In the genomic region with DNA sequence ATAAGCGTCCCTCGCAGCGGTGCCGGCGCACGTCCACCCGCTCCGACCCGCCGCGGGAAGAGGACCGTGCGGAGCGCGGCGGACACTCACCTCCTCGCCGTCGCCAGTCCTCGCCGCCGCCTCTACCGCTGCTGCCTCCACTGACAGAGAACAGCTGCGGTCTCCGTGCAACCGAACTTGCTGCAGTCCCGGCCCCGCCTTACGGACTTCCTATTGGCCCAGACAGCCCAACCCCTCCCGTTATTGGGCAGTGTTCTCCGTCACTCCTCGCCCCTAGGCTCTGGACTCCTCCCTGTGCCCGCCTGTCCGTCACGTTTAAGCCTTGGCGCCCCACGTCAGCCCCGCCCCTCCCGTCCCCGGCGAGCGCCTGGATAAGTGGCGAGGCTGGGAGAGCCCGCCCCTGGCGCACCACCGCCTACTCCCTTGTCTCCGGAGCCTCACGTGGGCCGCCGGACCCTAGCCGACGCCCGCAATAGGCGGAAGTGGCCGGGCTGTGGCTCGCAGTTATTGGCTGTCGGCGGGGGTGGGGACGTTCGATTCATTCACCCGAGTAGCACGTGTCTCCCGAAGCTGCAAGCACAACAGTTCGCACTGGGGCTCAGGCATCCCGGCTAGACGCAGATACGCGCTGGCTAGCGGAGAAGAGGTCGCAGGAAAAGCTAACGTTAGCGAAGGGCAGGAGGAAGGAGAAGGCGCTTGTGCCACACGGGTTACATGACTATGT, we compare ENCODE assay signal across 8 cellular contexts. TPM values are rescaled to one million over a fixed set of nuclear protein-coding genes. Genes with fewer than 3 reads are reported as not detected.
DNase-seq lines count a peak whose midpoint lies in the region; ATAC-seq and TF ChIP-seq lines count a peak whose summit lies in the region.

A gene with protein sequence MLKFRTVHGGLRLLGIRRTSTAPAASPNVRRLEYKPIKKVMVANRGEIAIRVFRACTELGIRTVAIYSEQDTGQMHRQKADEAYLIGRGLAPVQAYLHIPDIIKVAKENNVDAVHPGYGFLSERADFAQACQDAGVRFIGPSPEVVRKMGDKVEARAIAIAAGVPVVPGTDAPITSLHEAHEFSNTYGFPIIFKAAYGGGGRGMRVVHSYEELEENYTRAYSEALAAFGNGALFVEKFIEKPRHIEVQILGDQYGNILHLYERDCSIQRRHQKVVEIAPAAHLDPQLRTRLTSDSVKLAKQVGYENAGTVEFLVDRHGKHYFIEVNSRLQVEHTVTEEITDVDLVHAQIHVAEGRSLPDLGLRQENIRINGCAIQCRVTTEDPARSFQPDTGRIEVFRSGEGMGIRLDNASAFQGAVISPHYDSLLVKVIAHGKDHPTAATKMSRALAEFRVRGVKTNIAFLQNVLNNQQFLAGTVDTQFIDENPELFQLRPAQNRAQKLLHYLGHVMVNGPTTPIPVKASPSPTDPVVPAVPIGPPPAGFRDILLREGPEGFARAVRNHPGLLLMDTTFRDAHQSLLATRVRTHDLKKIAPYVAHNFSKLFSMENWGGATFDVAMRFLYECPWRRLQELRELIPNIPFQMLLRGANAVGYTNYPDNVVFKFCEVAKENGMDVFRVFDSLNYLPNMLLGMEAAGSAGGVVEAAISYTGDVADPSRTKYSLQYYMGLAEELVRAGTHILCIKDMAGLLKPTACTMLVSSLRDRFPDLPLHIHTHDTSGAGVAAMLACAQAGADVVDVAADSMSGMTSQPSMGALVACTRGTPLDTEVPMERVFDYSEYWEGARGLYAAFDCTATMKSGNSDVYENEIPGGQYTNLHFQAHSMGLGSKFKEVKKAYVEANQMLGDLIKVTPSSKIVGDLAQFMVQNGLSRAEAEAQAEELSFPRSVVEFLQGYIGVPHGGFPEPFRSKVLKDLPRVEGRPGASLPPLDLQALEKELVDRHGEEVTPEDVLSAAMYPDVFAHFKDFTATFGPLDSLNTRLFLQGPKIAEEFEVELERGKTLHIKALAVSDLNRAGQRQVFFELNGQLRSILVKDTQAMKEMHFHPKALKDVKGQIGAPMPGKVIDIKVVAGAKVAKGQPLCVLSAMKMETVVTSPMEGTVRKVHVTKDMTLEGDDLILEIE (minus strand): TSS at position 152 of the 724 bp plus-strand sequence. CDS start 86,224 bp downstream, outside the sequence.

- peaks cover 11% of the 10 kb centered on the region; the same call in 1 of the 2 replicates for H3K4me1 ChIP-seq in GM23338 (ENCODE audit: insufficient read depth)

- H3K27me3 ChIP-seq in GM23338 (ENCODE audit: insufficient read depth): no peaks in the 10 kb centered on the region

- peak within 1 kb of the TSS; percentile 85 for H3K27ac ChIP-seq in GM23338 (ENCODE audit: low read depth)

- ATAC-seq in GM23338: peak; percentile 92
- ATAC-seq in stimulated activated naive CD8-positive, alpha-beta T cell treated with anti-CD3 and anti-CD28 coated beads, Interleukin-15, Interleukin-2, amounts not matched to agents 100 U/mL and 50 U/mL, for 24 hours: peak; percentile 98

- H3K4me2 ChIP-seq in GM23338: peak within 1 kb of the TSS; percentile 83

- H3K36me3 Mint-ChIP-seq in GM23338 (ENCODE audit: low read depth) (peaks cover 3% of the 10 kb centered on the region; the same call in 1 of the 3 replicates), nephron (ENCODE audit: low read depth) (no peaks in the 10 kb centered on the region)

- H3K79me2 ChIP-seq in GM23338 (replicated peaks; ENCODE audit: insufficient read depth): 0 out of 2 replicates have a peak, but pooled peaks cover 7% of the 10 kb centered on the region

- peak within 1 kb of the TSS; percentile 98 for H2AFZ ChIP-seq in GM23338

- no peaks in the 10 kb centered on the region for H3K36me3 ChIP-seq in GM23338 (ENCODE audit: insufficient read depth)

- H3K27me3 Mint-ChIP-seq in GM23338 (ENCODE audit: insufficient read depth, low read depth, poor library complexity) (peaks cover 21% of the 10 kb centered on the region), nephron (ENCODE audit: low read depth) (peaks cover 3% of the 10 kb centered on the region)

- no peaks in the 10 kb centered on the region for H3K9me2 ChIP-seq in GM23338 (ENCODE audit: insufficient read depth)

- peak within 1 kb of the TSS; percentile 85 for H3K4me3 Mint-ChIP-seq in GM23338
- H3K4me3 Mint-ChIP-seq in nephron: peak within 1 kb of the TSS; percentile 91 to 94 (median 92)

- no peaks in the 10 kb centered on the region for H3K9me3 Mint-ChIP-seq in GM23338
- no peaks in the 10 kb centered on the region for H3K9me3 Mint-ChIP-seq in nephron

- peak within 1 kb of the TSS; percentile 75 for H3K4me3 ChIP-seq in GM23338
- H3K4me3 ChIP-seq in LNCaP clone FGC (ENCODE audit: low read depth, low read length): peak within 1 kb of the TSS; percentile 70
- peak within 1 kb of the TSS; percentile 79 for H3K4me3 ChIP-seq in fibroblast of the aortic adventitia (ENCODE audit: low read depth, low read length)

- H3K27ac Mint-ChIP-seq in GM23338 (peak within 1 kb of the TSS; percentile 94), nephron (peak within 1 kb of the TSS; percentile 59 to 93 (median 90))

- no peak for TF ChIP-seq CTCF in GM23338 (conservative IDR thresholded peaks at IDR 0.05; ENCODE audit: low read depth in 2 of 2)
- no peak for TF ChIP-seq CTCF in LNCaP clone FGC (IDR thresholded peaks at IDR 0.05; ENCODE audit: control insufficient read depth, extremely low read depth, insufficient read depth)
- no peak for TF ChIP-seq CTCF in fibroblast of the aortic adventitia (IDR thresholded peaks at IDR 0.05; ENCODE audit: insufficient read depth, low read length)
- TF ChIP-seq CTCF in nephron (IDR thresholded peaks at IDR 0.05; ENCODE audit: unreplicated experiment in 3 of 3): no peak

- peaks cover 14% of the 10 kb centered on the region for H3F3A ChIP-seq in GM23338 (replicated peaks; ENCODE audit: low read depth)

- H4K20me1 ChIP-seq in GM23338 (replicated peaks; ENCODE audit: insufficient read depth): no peaks in the 10 kb centered on the region

- H3K4me1 Mint-ChIP-seq in GM23338: peaks cover 32% of the 10 kb centered on the region
- peaks cover 43% of the 10 kb centered on the region for H3K4me1 Mint-ChIP-seq in nephron

- DNase-seq in DMS79 (lab: John Stamatoyannopoulos, UW): peak; percentile 99
- DNase-seq in GM23338 (ENCODE audit: low spot score): peak; percentile 99
- DNase-seq in LNCaP clone FGC (ENCODE audit: low read depth): peak; percentile 99
- DNase-seq in SIG-M5 (lab: John Stamatoyannopoulos, UW): peak; percentile 86
- DNase-seq in activated gamma-delta T cell treated with Interleukin-2 at 50 U/mL for 16 hours: peak; percentile 97
- peak; percentile 100 for DNase-seq in fibroblast of the aortic adventitia (ENCODE audit: low read depth)
- peak; percentile 97 for DNase-seq in stimulated activated naive CD8-positive, alpha-beta T cell treated with anti-CD3 and anti-CD28 coated beads, Interleukin-15, Interleukin-2, amounts not matched to agents 100 U/mL and 50 U/mL, for 24 hours

TF ChIP-seq in GM23338, 12 proteins besides CTCF, POLR2A, EP300 and RAD21:
- TF ChIP-seq JUNB (IDR thresholded peaks at IDR 0.05; ENCODE audit: unreplicated experiment) (no peak), POLR2AphosphoS5 (IDR thresholded peaks at IDR 0.05; ENCODE audit: low read depth) (peak; percentile 49), CREB1 (CRISPR knock-in tag; IDR thresholded peaks at IDR 0.05; ENCODE audit: low read depth) (peak; percentile 64)
TF ChIP-seq in GM23338: peak in this region for 2.

RNA-seq across cellular contexts. Expression of the gene that starts here (rescaled TPM):
- total RNA-seq in GM23338 (2014; rRNA removed; shearing (Covaris generic)): 21.7 and 24.9 TPM in 2 replicates
- polyA plus RNA-seq in GM23338 (2016; fragmentation: Nextera tagmentation; extraction: Ambion mirVana): 18.3 and 18.9 TPM in 2 replicates
- total RNA-seq in fibroblast of the aortic adventitia (ENCODE audit: low replicate concordance): 12.7 and 21.5 TPM in 2 replicates

Comparison
In these comparisons a context has a peak if more than half of its experiments do, and no peak if none do; other contexts are left out.
1. Peak in every context shown above with its lines: DNase-seq, ATAC-seq, H3K4me3 ChIP-seq and H3K27ac ChIP-seq.